ENCODE assay signal across 18 cellular contexts in the genomic region with DNA sequence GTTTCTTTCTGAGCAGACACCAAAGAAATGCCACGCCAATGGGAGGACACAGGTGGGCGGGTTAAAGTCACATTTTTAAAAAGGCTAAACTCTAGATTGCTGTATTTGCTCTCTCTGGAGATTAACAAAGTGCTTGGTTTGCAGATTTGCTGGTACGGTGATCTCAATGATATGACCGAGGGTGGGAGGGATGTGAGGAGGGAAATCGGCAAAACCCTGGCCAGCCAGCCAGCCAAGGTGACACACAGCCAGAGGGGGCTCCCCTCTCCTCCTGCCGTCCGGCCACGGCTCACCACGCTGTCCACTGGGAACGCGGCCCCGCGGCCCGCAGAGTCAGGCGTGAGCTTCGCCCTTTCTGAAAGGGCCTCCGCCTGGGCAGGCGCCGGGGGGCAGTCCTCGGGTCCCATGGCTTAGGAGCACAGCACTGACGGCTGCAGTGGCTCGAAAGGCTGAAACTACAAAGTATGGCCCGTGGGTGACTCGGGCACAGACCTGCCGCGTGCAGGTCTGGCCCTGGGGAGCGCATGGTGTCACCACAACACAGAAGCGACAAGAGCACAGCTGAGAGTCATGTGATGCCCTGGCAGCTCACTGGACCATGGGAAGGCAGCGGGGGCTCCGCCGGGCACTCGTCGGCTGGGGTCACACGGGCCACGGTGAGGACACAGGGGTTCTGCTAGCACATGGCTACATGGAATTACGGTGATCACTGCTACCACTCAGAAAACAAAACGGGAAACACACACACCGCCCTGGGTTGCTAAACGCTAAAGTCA. TPM values are rescaled to one million over a fixed set of nuclear protein-coding genes. Genes with fewer than 3 reads are reported as not detected.
A peak's percentile ranks its signal among the peaks of the same experiment; 100 is the strongest.
DNase-seq lines count a peak whose midpoint lies in the region; ATAC-seq and TF ChIP-seq lines count a peak whose summit lies in the region.
"Had no signal": no experiment of that assay in that cellular context is flagged by ENCODE, and none has a peak within 500 bp of the region (broad histone marks: within the 10 kb centered on the region; RNA-seq: fewer than 3 reads in every experiment).

No MANE protein-coding gene starts in this region.

- no CpG with 5 or more reads among the region's 39 CpGs for WGBS in neuronal stem cell (ENCODE audit: extremely low coverage in 2 of 2, insufficient read length in 2 of 2, insufficient replicate concordance in 1 of 2), 2 donors

- H2BK5ac ChIP-seq in neuronal stem cell (ENCODE audit: low read length), result no peak overlapping the region

- H3K79me1 ChIP-seq in neuronal stem cell (ENCODE audit: low read depth, low read length), result no peaks in the 10 kb centered on the region

- intact Hi-C loops in left ventricle myocardium superior (cut with micrococcal nuclease), result loop anchor here (10.0 kb wide), 1 partner anchor 86 kb away; no protein-coding TSS in a partner anchor
- intact Hi-C loops in left ventricle myocardium inferior (cut with micrococcal nuclease), result loop anchor here (10.0 kb wide), 1 partner anchor 86 kb away; no protein-coding TSS in a partner anchor

- H3K14ac ChIP-seq in neuronal stem cell (ENCODE audit: low read length), result no peak overlapping the region

- no peak overlapping the region for H3K4me3 ChIP-seq in left ventricle myocardium inferior
- no peak overlapping the region for H3K4me3 ChIP-seq in neuronal stem cell (ENCODE audit: low read length in 2 of 2)
- H3K4me3 ChIP-seq: SJSA1 had no signal

- H3K4me2 ChIP-seq in neuronal stem cell (ENCODE audit: insufficient read depth, low read length, poor library complexity, severe bottlenecking), result no peak overlapping the region
- H3K4me2 ChIP-seq: KMS-11 had no signal

- no peak overlapping the region for H2BK120ac ChIP-seq in neuronal stem cell (ENCODE audit: low read depth, low read length)

- H3K9ac ChIP-seq in neuronal stem cell (ENCODE audit: low read depth, low read length, poor library complexity), result no peak overlapping the region
- H3K9ac ChIP-seq: KMS-11 had no signal

- no peak overlapping the region for H2BK12ac ChIP-seq in neuronal stem cell (ENCODE audit: low read length)

- no peak overlapping the region for H4K91ac ChIP-seq in neuronal stem cell (ENCODE audit: low read depth, low read length, poor library complexity)

- H3K9me3 Mint-ChIP-seq in endothelial cell (ENCODE audit: unreplicated experiment), result no peaks in the 10 kb centered on the region

- no peaks in the 10 kb centered on the region for H3K9me3 ChIP-seq in left ventricle myocardium inferior (replicated peaks)
- no peaks in the 10 kb centered on the region for H3K9me3 ChIP-seq in neuronal stem cell (replicated peaks in 1 of 2; ENCODE audit: control insufficient read depth in 2 of 2, insufficient read depth in 1 of 2, low read depth in 1 of 2, low read length in 2 of 2)
- H3K9me3 ChIP-seq: SJSA1 had no signal

- H3K36me3 ChIP-seq in left ventricle myocardium inferior (peaks cover 58% of the 10 kb centered on the region), neuronal stem cell (replicated peaks in 1 of 2; ENCODE audit: control insufficient read depth in 2 of 2, insufficient read depth in 2 of 2, low read length in 2 of 2) (peaks cover 14 to 54% of the 10 kb centered on the region in 2 donors)
- H3K36me3 ChIP-seq: SJSA1 had no signal

- H3K27ac Mint-ChIP-seq in endothelial cell (ENCODE audit: unreplicated experiment), result no peak overlapping the region

- H3K27ac ChIP-seq in left ventricle myocardium inferior (replicated peaks) (no peak overlapping the region), neuronal stem cell (replicated peaks; ENCODE audit: low read length) (no peak overlapping the region)
- H3K27ac ChIP-seq: C4-2B, KMS-11, SJSA1 had no signal

- H3K4me3 Mint-ChIP-seq in endothelial cell (ENCODE audit: unreplicated experiment), result peak overlapping the region; percentile 47

- H2AK5ac ChIP-seq in neuronal stem cell (ENCODE audit: low read depth, low read length), result peak overlapping the region; percentile 5

- H4K8ac ChIP-seq in neuronal stem cell (ENCODE audit: low read depth, low read length), result no peak overlapping the region

- peak overlapping the region; percentile 60 for H3K23ac ChIP-seq in neuronal stem cell (ENCODE audit: low read depth, low read length, poor library complexity)

- ATAC-seq in left ventricle myocardium superior (no peak), HG03521 (IDR thresholded peaks at IDR 0.05; ENCODE audit: unreplicated experiment) (no peak), GM18867 (IDR thresholded peaks at IDR 0.05; ENCODE audit: unreplicated experiment) (no peak), GM19023 (IDR thresholded peaks at IDR 0.05; ENCODE audit: unreplicated experiment) (no peak)

- peaks cover 17% of the 10 kb centered on the region for H3K4me1 Mint-ChIP-seq in endothelial cell (ENCODE audit: unreplicated experiment)

- H3K4me1 ChIP-seq in left ventricle myocardium inferior (peaks cover 53% of the 10 kb centered on the region), neuronal stem cell (ENCODE audit: control insufficient read depth in 2 of 2, insufficient read depth in 1 of 2, low read depth in 1 of 2, low read length in 2 of 2) (peaks cover 2 to 5% of the 10 kb centered on the region in 2 donors)

- DNase-seq in left ventricle myocardium superior (peak; percentile 31), left ventricle myocardium inferior (no peak), endothelial cell (ENCODE audit: low spot score) (no peak), neuronal stem cell (ENCODE audit: low spot score) (no peak)
- DNase-seq in activated CD4-positive, CD25-positive, alpha-beta regulatory T cell treated with anti-CD3 and anti-CD28 coated beads, Interleukin-2, amount 50 U/mL, for 72 hours, result no peak
- DNase-seq: COR-L47; HCEC 1CT; NCI-H1436; NCI-H2029; NCI-H2171; NCI-H446 treated with DMSO at 0.1 percent for 48 hours; NK-92 treated with Interleukin-12 subunit alpha and Interleukin-12 subunit beta, amount 100 ng/mL, for 24 hours had no signal

- no peak overlapping the region for H2BK15ac ChIP-seq in neuronal stem cell (ENCODE audit: low read length)

- no peaks in the 10 kb centered on the region for H3K27me3 ChIP-seq in left ventricle myocardium inferior (ENCODE audit: low read depth)
- no peaks in the 10 kb centered on the region for H3K27me3 ChIP-seq in neuronal stem cell (ENCODE audit: control insufficient read depth in 3 of 3, insufficient read depth in 3 of 3, low read depth in 1 of 3, low read length in 3 of 3)
- H3K27me3 ChIP-seq: SJSA1 had no signal

- no peak for TF ChIP-seq CTCF in left ventricle myocardium inferior (IDR thresholded peaks at IDR 0.05; ENCODE audit: borderline replicate concordance)
- no peak for TF ChIP-seq CTCF in endothelial cell (IDR thresholded peaks at IDR 0.05; ENCODE audit: unreplicated experiment)

- no peak overlapping the region for H2AFZ ChIP-seq in neuronal stem cell (ENCODE audit: low read length)

- H3K18ac ChIP-seq in neuronal stem cell (ENCODE audit: low read length), result peak overlapping the region; percentile 45

- no peak overlapping the region for H3K4ac ChIP-seq in neuronal stem cell (ENCODE audit: low read length)

- peaks cover 15% of the 10 kb centered on the region for H3K36me3 Mint-ChIP-seq in endothelial cell (ENCODE audit: low read depth, unreplicated experiment)

- H3K27me3 Mint-ChIP-seq in endothelial cell (ENCODE audit: unreplicated experiment), result peaks cover 23% of the 10 kb centered on the region

RNA-seq across cellular contexts. Expression of gene RPL32, which starts 57.8 kb away (rescaled TPM):
- total RNA-seq in left ventricle myocardium superior (931 TPM), left ventricle myocardium inferior (880 TPM), endothelial cell (ENCODE audit: unreplicated experiment) (1,571 TPM)
- 2,661 TPM for polyA plus RNA-seq in neuronal stem cell (2013, experiment 1 of 2)
- polyA plus RNA-seq in neuronal stem cell (2013, experiment 2 of 2), result 2,611 TPM
